ENCODE assay signal across 18 cellular contexts in the genomic region with DNA sequence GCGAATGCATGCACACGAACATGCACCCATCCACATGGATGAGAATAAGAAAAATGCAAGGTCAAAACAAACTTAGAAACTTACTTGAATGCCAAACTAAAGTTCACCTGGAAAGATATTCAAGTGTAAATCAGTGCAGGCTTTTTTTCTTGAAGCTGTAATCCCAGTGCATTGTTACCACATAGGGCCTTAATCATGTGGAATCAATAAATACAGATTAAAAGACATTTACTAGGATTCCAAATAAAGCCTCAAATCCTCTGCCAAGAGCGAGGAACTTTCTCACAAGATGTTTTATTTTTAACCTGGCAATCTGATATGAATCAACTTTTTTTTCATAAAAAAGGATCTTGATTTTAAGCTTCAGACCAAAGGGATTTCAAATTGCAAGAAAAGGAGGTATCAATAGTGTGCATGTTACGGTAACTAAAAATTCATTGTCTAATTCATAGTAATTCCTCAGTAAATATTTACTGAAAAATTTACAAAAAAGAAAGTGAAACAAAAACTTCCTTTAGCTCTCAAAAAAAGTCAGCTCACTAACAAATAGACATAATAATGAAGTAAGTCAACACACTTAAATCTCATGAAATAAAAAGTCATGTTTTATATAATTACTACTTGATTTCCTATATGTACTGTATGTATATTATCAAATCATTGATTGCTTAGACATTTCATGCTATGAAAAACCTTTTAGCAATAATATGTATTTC.
DNase-seq lines count a peak whose midpoint lies in the region; ATAC-seq, FAIRE-seq and TF ChIP-seq lines count a peak whose summit lies in the region.
"Had no signal": no experiment of that assay in that cellular context is flagged by ENCODE, and none has a peak within 500 bp of the region (broad histone marks: within the 10 kb centered on the region; RNA-seq: fewer than 3 reads in every experiment).

No MANE protein-coding gene starts in this region.

- H3K9me3 Mint-ChIP-seq in mesothelial cell of epicardium (no peaks in the 10 kb centered on the region), neural progenitor cell (no peaks in the 10 kb centered on the region)
- no peaks in the 10 kb centered on the region for H3K9me3 Mint-ChIP-seq in activated CD4-positive, alpha-beta memory T cell treated with anti-CD3 and anti-CD28 coated beads for 36 hours
- H3K9me3 Mint-ChIP-seq: activated naive CD8-positive, alpha-beta T cell treated with anti-CD3 and anti-CD28 coated beads, Interleukin-2, amount 10 ng/mL, durations not matched to agents 7 days and 5 days; CD14-positive monocyte had no signal

- H3K4me1 Mint-ChIP-seq in mesothelial cell of epicardium (peaks cover 16% of the 10 kb centered on the region), neural progenitor cell (peaks cover 16% of the 10 kb centered on the region)
- H3K4me1 Mint-ChIP-seq in activated CD4-positive, alpha-beta memory T cell treated with anti-CD3 and anti-CD28 coated beads for 36 hours (ENCODE audit: low read depth) = no peaks in the 10 kb centered on the region
- H3K4me1 Mint-ChIP-seq: activated naive CD8-positive, alpha-beta T cell treated with anti-CD3 and anti-CD28 coated beads, Interleukin-2, amount 10 ng/mL, durations not matched to agents 7 days and 5 days; CD14-positive monocyte had no signal

- H3K9me2 ChIP-seq in Loucy (replicated peaks; ENCODE audit: low read depth, low read length) = no peaks in the 10 kb centered on the region

- H3K9me3 ChIP-seq in Loucy (ENCODE audit: insufficient read depth, low read depth, low read length) (no peaks in the 10 kb centered on the region), neural progenitor cell (ENCODE audit: low read depth) (no peaks in the 10 kb centered on the region)
- H3K9me3 ChIP-seq: SJCRH30 had no signal

- H4K20me1 ChIP-seq in Loucy (ENCODE audit: insufficient read depth, low read length, poor library complexity, severe bottlenecking) (no peaks in the 10 kb centered on the region), neural progenitor cell (ENCODE audit: low read depth) (no peaks in the 10 kb centered on the region)

- FAIRE-seq in endometrium (lab: Jason Lieb, UNC) = peak; percentile 83
- FAIRE-seq: HTR-8/SVneo had no signal

- H3K36me3 ChIP-seq in Loucy (ENCODE audit: insufficient read depth, low read length) = no peaks in the 10 kb centered on the region
- no peaks in the 10 kb centered on the region for H3K36me3 ChIP-seq in neural progenitor cell
- H3K36me3 ChIP-seq: SJCRH30 had no signal

- H3K4me3 Mint-ChIP-seq in mesothelial cell of epicardium (no peak overlapping the region), neural progenitor cell (no peak overlapping the region)
- no peak overlapping the region for H3K4me3 Mint-ChIP-seq in activated CD4-positive, alpha-beta memory T cell treated with anti-CD3 and anti-CD28 coated beads for 36 hours
- H3K4me3 Mint-ChIP-seq: activated naive CD8-positive, alpha-beta T cell treated with anti-CD3 and anti-CD28 coated beads, Interleukin-2, amount 10 ng/mL, durations not matched to agents 7 days and 5 days; CD14-positive monocyte had no signal

- TF ChIP-seq CTCF in AG10803 (conservative IDR thresholded peaks at IDR 0.05; ENCODE audit: low read length) (no peak), Loucy (conservative IDR thresholded peaks at IDR 0.05; ENCODE audit: low read length) (no peak), mesothelial cell of epicardium (IDR thresholded peaks at IDR 0.05; ENCODE audit: unreplicated experiment) (no peak), neural progenitor cell (IDR thresholded peaks at IDR 0.05) (no peak)

- H3K27me3 ChIP-seq in Loucy (ENCODE audit: insufficient read depth, low read length, poor library complexity, severe bottlenecking) = no peaks in the 10 kb centered on the region
- H3K27me3 ChIP-seq in neural progenitor cell = no peaks in the 10 kb centered on the region
- H3K27me3 ChIP-seq: SJCRH30 had no signal

- H3K4me1 ChIP-seq in Loucy (ENCODE audit: insufficient read depth, low read length, poor library complexity, severe bottlenecking) (peaks cover 5% of the 10 kb centered on the region), neural progenitor cell (peaks cover 6% of the 10 kb centered on the region)
- H3K4me1 ChIP-seq: SJCRH30 had no signal

- no peak for ATAC-seq in GM21786 (IDR thresholded peaks at IDR 0.05; ENCODE audit: unreplicated experiment)
- ATAC-seq in left colon = no peak

- H3F3A ChIP-seq in Loucy (ENCODE audit: low read depth) (no peaks in the 10 kb centered on the region), neural progenitor cell (ENCODE audit: low read depth) (no peaks in the 10 kb centered on the region)

- no peak overlapping the region for H3K27ac ChIP-seq in neural progenitor cell
- H3K27ac ChIP-seq: SJCRH30, VCaP had no signal

- peak overlapping the region; percentile 73 for H3K27ac Mint-ChIP-seq in mesothelial cell of epicardium
- H3K27ac Mint-ChIP-seq in neural progenitor cell = no peak overlapping the region
- H3K27ac Mint-ChIP-seq in activated CD4-positive, alpha-beta memory T cell treated with anti-CD3 and anti-CD28 coated beads for 36 hours = no peak overlapping the region
- H3K27ac Mint-ChIP-seq: activated naive CD8-positive, alpha-beta T cell treated with anti-CD3 and anti-CD28 coated beads, Interleukin-2, amount 10 ng/mL, durations not matched to agents 7 days and 5 days; CD14-positive monocyte had no signal

- CTCF ChIA-PET in activated CD4-positive, alpha-beta memory T cell treated with anti-CD3 and anti-CD28 coated beads for 36 hours (lab: Charles Lee) = no interaction called here

- intact Hi-C loops in left colon (cut with DNase I, micrococcal nuclease) = no loop called here
- intact Hi-C loops in activated CD4-positive, alpha-beta memory T cell treated with anti-CD3 and anti-CD28 coated beads for 36 hours (cut with micrococcal nuclease) = no loop called here

- H3K9ac ChIP-seq in Loucy (ENCODE audit: low read depth, low read length, poor library complexity, severe bottlenecking) = no peak overlapping the region
- H3K9ac ChIP-seq in neural progenitor cell = no peak overlapping the region

- no peak overlapping the region for H3K4me3 ChIP-seq in AG10803 (ENCODE audit: low read length)
- peak overlapping the region; percentile 62 for H3K4me3 ChIP-seq in Loucy (ENCODE audit: low read length, poor library complexity, severe bottlenecking)
- no peak overlapping the region for H3K4me3 ChIP-seq in neural progenitor cell
- H3K4me3 ChIP-seq: SJCRH30 had no signal

- H3K27me3 Mint-ChIP-seq in mesothelial cell of epicardium (ENCODE audit: low read depth) (no peaks in the 10 kb centered on the region), neural progenitor cell (ENCODE audit: insufficient read depth, low read depth) (no peaks in the 10 kb centered on the region)
- H3K27me3 Mint-ChIP-seq in activated CD4-positive, alpha-beta memory T cell treated with anti-CD3 and anti-CD28 coated beads for 36 hours = no peaks in the 10 kb centered on the region
- H3K27me3 Mint-ChIP-seq: activated naive CD8-positive, alpha-beta T cell treated with anti-CD3 and anti-CD28 coated beads, Interleukin-2, amount 10 ng/mL, durations not matched to agents 7 days and 5 days had no signal

- POLR2A ChIA-PET in activated CD4-positive, alpha-beta memory T cell treated with anti-CD3 and anti-CD28 coated beads for 36 hours (lab: Charles Lee) = no interaction called here

- H3K4me2 ChIP-seq in Loucy (ENCODE audit: low read depth, low read length, poor library complexity, severe bottlenecking) (peak overlapping the region; percentile 73), neural progenitor cell (no peak overlapping the region)

- no peaks in the 10 kb centered on the region for H3K79me2 ChIP-seq in Loucy (ENCODE audit: insufficient read depth, low read length)
- H3K79me2 ChIP-seq in neural progenitor cell (ENCODE audit: low read depth) = no peaks in the 10 kb centered on the region

- DNase-seq in AG10803 (ENCODE audit: low read depth) (peak; percentile 2), mesothelial cell of epicardium (ENCODE audit: low spot score in 2 of 2, unreplicated experiment in 2 of 2) (no peak), left colon (no peak), neural progenitor cell (ENCODE audit: low spot score) (no peak)
- no peak for DNase-seq in activated CD4-positive, alpha-beta memory T cell treated with anti-CD3 and anti-CD28 coated beads for 36 hours
- DNase-seq: activated naive CD8-positive, alpha-beta T cell treated with anti-CD3 and anti-CD28 coated beads, Interleukin-2, amount 10 ng/mL, durations not matched to agents 7 days and 5 days; head of caudate nucleus; NCI-H1105; NCI-H524 treated with DMSO at 0.1 percent for 48 hours; nucleus accumbens; SJCRH30; stimulated activated CD4-positive, alpha-beta T cell treated with anti-CD3 and anti-CD28 coated beads, Interleukin-2, amount 100 ng/mL, for 24 hours had no signal

- H3K36me3 Mint-ChIP-seq in mesothelial cell of epicardium = no peaks in the 10 kb centered on the region
- no peaks in the 10 kb centered on the region for H3K36me3 Mint-ChIP-seq in neural progenitor cell
- H3K36me3 Mint-ChIP-seq in activated CD4-positive, alpha-beta memory T cell treated with anti-CD3 and anti-CD28 coated beads for 36 hours = no peaks in the 10 kb centered on the region
- H3K36me3 Mint-ChIP-seq: activated naive CD8-positive, alpha-beta T cell treated with anti-CD3 and anti-CD28 coated beads, Interleukin-2, amount 10 ng/mL, durations not matched to agents 7 days and 5 days; CD14-positive monocyte had no signal

- H2AFZ ChIP-seq in Loucy (ENCODE audit: low read length) (peak overlapping the region; percentile 83), neural progenitor cell (replicated peaks) (no peak overlapping the region)
